11 cellular contexts compared by ENCODE assay signal in genomic region chr11:128448487-128448886, GRCh38.
DNase-seq lines count a peak whose midpoint lies in the region; ATAC-seq and TF ChIP-seq lines count a peak whose summit lies in the region.
"Had no signal": no experiment of that assay in that cellular context is flagged by ENCODE, and none has a peak within 500 bp of the region (broad histone marks: within the 10 kb centered on the region; RNA-seq: fewer than 3 reads in every experiment).

No MANE protein-coding gene starts in this region.

- H2AFZ ChIP-seq in SK-N-SH (ENCODE audit: low read depth): no peak overlapping the region

- no peaks in the 10 kb centered on the region for H3K9me2 ChIP-seq in SK-N-SH

- H3K9me3 ChIP-seq in SK-N-SH: no peaks in the 10 kb centered on the region
- H3K9me3 ChIP-seq: thyroid gland had no signal

- H3K4me3 ChIP-seq in SK-N-SH (ENCODE audit: low read depth in 2 of 2, low read length in 1 of 2): no peak overlapping the region
- H3K4me3 ChIP-seq: thyroid gland had no signal

- H3K36me3 Mint-ChIP-seq in stimulated activated memory B cell treated with anti-CD40 and anti-IgM and Interleukin-4, amounts not matched to agents 10 μg/mL and 1 μg/mL and 100 μg/mL, for 72 hours: peaks cover 5% of the 10 kb centered on the region

- peaks cover 0 to 2% of the 10 kb centered on the region in 2 experiments; a peak in 1 of 4 replicates for H3K4me1 ChIP-seq in SK-N-SH (ENCODE audit: control insufficient read depth in 1 of 2, insufficient read depth in 2 of 2, low read depth in 1 of 2, low read length in 1 of 2)
- H3K4me1 ChIP-seq in foreskin keratinocyte: peaks cover 21% of the 10 kb centered on the region

- H3F3A ChIP-seq in SK-N-SH (replicated peaks; ENCODE audit: insufficient read depth): peaks cover 6% of the 10 kb centered on the region

- no peaks in the 10 kb centered on the region for H3K27me3 Mint-ChIP-seq in stimulated activated memory B cell treated with anti-CD40 and anti-IgM and Interleukin-4, amounts not matched to agents 10 μg/mL and 1 μg/mL and 100 μg/mL, for 72 hours
- H3K27me3 Mint-ChIP-seq: activated naive CD8-positive, alpha-beta T cell had no signal

- no peak overlapping the region; a peak in 1 of 4 replicates for H3K27ac ChIP-seq in SK-N-SH (ENCODE audit: low read depth in 2 of 2, low read length in 1 of 2)
- peak overlapping the region; percentile 73 for H3K27ac ChIP-seq in foreskin keratinocyte

- POLR2A ChIA-PET in SK-N-SH (lab: Yijun Ruan, JAX): no interaction called here

- H3K36me3 ChIP-seq in SK-N-SH (replicated peaks in 1 of 2; ENCODE audit: control insufficient read depth in 1 of 2, insufficient read depth in 2 of 2, low read length in 1 of 2): no peaks in the 10 kb centered on the region
- H3K36me3 ChIP-seq: thyroid gland had no signal

- no peak overlapping the region for H3K4me3 Mint-ChIP-seq in stimulated activated memory B cell treated with anti-CD40 and anti-IgM and Interleukin-4, amounts not matched to agents 10 μg/mL and 1 μg/mL and 100 μg/mL, for 72 hours
- H3K4me3 Mint-ChIP-seq: activated naive CD8-positive, alpha-beta T cell; T-helper 1 cell treated with Interleukin-12 subunit alpha and Interleukin-12 subunit beta and Interleukin-4 antibody, amounts not matched to agents 30 μg/mL and 1 μg/mL, for 36 hours had no signal

- H4K20me1 ChIP-seq in SK-N-SH (ENCODE audit: insufficient read depth): no peaks in the 10 kb centered on the region

- H3K27me3 ChIP-seq in SK-N-SH (ENCODE audit: insufficient read depth): no peaks in the 10 kb centered on the region
- H3K27me3 ChIP-seq in foreskin keratinocyte: no peaks in the 10 kb centered on the region
- H3K27me3 ChIP-seq: thyroid gland had no signal

- no peaks in the 10 kb centered on the region for H3K79me2 ChIP-seq in SK-N-SH (ENCODE audit: insufficient read depth)

- H3K9me3 Mint-ChIP-seq in stimulated activated memory B cell treated with anti-CD40 and anti-IgM and Interleukin-4, amounts not matched to agents 10 μg/mL and 1 μg/mL and 100 μg/mL, for 72 hours: no peaks in the 10 kb centered on the region

- ATAC-seq in foreskin keratinocyte (peak; percentile 93), HG03139 (IDR thresholded peaks at IDR 0.05; ENCODE audit: unreplicated experiment) (no peak)
- no peak for ATAC-seq in stimulated activated memory B cell treated with anti-CD40 and anti-IgM and Interleukin-4, amounts not matched to agents 10 μg/mL and 1 μg/mL and 100 μg/mL, for 72 hours

- 77% methylated on average over 4 of the region's 4 CpGs for WGBS in SK-N-SH (ENCODE audit: low lambda C conversion rate)

- peaks cover 36% of the 10 kb centered on the region for H3K4me1 Mint-ChIP-seq in stimulated activated memory B cell treated with anti-CD40 and anti-IgM and Interleukin-4, amounts not matched to agents 10 μg/mL and 1 μg/mL and 100 μg/mL, for 72 hours

- no peak overlapping the region for H3K9ac ChIP-seq in SK-N-SH

- no peak for TF ChIP-seq EP300 in SK-N-SH (IDR thresholded peaks at IDR 0.05; ENCODE audit: borderline replicate concordance in 1 of 2, low read depth in 1 of 2, low read length in 1 of 2)

- H3K27ac Mint-ChIP-seq in stimulated activated memory B cell treated with anti-CD40 and anti-IgM and Interleukin-4, amounts not matched to agents 10 μg/mL and 1 μg/mL and 100 μg/mL, for 72 hours: peak overlapping the region; percentile 50
- H3K27ac Mint-ChIP-seq: activated naive CD8-positive, alpha-beta T cell had no signal

- DNase-seq in NCI-H510A treated with DMSO at 0.1 percent for 48 hours (lab: John Stamatoyannopoulos, UW): peak; percentile 15
- no peak for DNase-seq in NCI-H510A (lab: John Stamatoyannopoulos, UW)
- DNase-seq in SK-N-SH: no peak
- peak; percentile 87 to 93 for DNase-seq in foreskin keratinocyte
- DNase-seq in NOMO-1 treated with dmso at 0.1 percent for 144 hours (lab: John Stamatoyannopoulos, UW; ENCODE audit: unreplicated experiment): no peak
- DNase-seq in HUDEP-2 (lab: John Stamatoyannopoulos, UW; ENCODE audit: unreplicated experiment in 76 of 76): no peak

- CTCF ChIA-PET in SK-N-SH (lab: Yijun Ruan, JAX): interaction anchor here (1.2 to 1.4 kb wide), 2 partner anchors 10 to 290 kb away, joined by 3 read pairs; no protein-coding TSS in a partner anchor

- no peak overlapping the region for H3K4me2 ChIP-seq in SK-N-SH

- TF ChIP-seq CTCF in SK-N-SH (IDR thresholded peaks at IDR 0.05) (no peak), foreskin keratinocyte (conservative IDR thresholded peaks at IDR 0.05) (peak; percentile 72)

- TF ChIP-seq RAD21 in SK-N-SH (IDR thresholded peaks at IDR 0.05; ENCODE audit: low read length): no peak

TF ChIP-seq in SK-N-SH, 30 proteins besides CTCF, POLR2A, EP300 and RAD21:
- TF ChIP-seq YY1 (IDR thresholded peaks at IDR 0.05; ENCODE audit: low read depth): no peak
- peak; percentile 52; the same call in 1 of the 2 replicates for TF ChIP-seq FOSL2 (IDR thresholded peaks at IDR 0.05; ENCODE audit: borderline replicate concordance, low read depth)
- no peak for TF ChIP-seq TCF12 (IDR thresholded peaks at IDR 0.05)
- no peak for TF ChIP-seq NFIC (IDR thresholded peaks at IDR 0.05; ENCODE audit: borderline replicate concordance)

Comparison
In these comparisons a context has a peak if more than half of its experiments do, and no peak if none do; other contexts are left out.
1. DNase-seq: peak in NCI-H510A treated with DMSO at 0.1 percent for 48 hours (single experiment) and foreskin keratinocyte (2 of 2); none in NCI-H510A (single experiment), SK-N-SH (single experiment), NOMO-1 treated with dmso at 0.1 percent for 144 hours (single experiment) and HUDEP-2 (0 of 76).